ENCODE assay signal across 9 cellular contexts in the genomic region with DNA sequence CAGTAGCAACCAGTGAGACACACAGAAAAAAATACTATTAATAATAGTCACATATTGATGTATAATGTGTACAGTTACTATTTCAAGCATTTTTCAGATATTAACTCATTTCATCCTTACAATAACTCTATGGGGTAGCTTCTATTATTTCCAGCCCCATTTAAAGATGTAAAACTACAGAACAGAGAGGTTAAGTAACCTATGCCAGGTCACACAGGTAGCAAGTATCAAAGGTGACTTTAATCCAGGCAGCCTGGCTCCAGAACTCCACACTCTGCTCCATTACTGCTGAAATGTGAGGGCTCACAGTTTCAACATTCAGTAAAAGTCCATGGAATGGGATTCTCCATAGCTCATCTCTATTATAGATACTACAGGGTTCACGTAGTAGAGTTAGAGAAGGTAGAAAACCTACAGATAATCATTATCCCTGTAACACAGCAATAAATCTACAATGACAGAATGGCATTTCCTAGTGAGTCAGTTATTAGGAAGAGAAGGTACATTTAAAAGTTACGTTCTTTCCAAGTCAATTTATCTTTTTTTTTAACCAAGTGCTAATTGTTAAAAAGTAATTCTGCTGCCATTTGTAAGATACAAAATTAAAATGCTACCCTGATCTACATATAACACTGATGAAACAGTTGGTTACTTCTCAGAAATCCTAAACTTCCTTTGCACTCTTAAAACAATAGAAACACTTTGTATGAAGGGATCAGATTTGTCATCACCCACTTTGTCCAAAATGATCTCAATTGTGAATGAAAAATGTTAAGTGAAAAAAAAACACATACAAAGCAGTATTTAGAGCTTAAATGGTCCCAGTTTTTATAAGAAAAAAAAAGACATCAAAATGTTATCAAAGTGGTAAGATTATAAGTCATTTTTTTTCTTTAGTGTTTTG. TPM values are rescaled to one million over a fixed set of nuclear protein-coding genes. Genes with fewer than 3 reads are reported as not detected.
DNase-seq lines count a peak whose midpoint lies in the region; ATAC-seq, FAIRE-seq and TF ChIP-seq lines count a peak whose summit lies in the region.
"Had no signal": no experiment of that assay in that cellular context is flagged by ENCODE, and none has a peak within 500 bp of the region (broad histone marks: within the 10 kb centered on the region; RNA-seq: fewer than 3 reads in every experiment).

No MANE protein-coding gene starts in this region.

- H3K4me3 ChIP-seq in HL-60 (replicated peaks; ENCODE audit: insufficient read depth, low read length) (no peak overlapping the region), keratinocyte (ENCODE audit: control insufficient read depth in 2 of 3, extremely low read depth in 1 of 3, insufficient read depth in 2 of 3, low read depth in 1 of 3, low read length in 3 of 3) (peak overlapping the region in 1 of 3 experiments; percentile 26)

- peak overlapping the region; percentile 39 for H3K9ac ChIP-seq in keratinocyte (ENCODE audit: control insufficient read depth, extremely low read depth, insufficient read depth, low read length)

- H3K36me3 Mint-ChIP-seq in activated T-helper 1 cell treated with anti-CD3 and anti-CD28 coated beads, Interleukin-12 subunit alpha, Interleukin-12 subunit beta, Interleukin-2, Interleukin-4 antibody, amounts not matched to agents 30 ng/mL and 10 ng/mL and 1 ng/mL, durations not matched to agents 14 hours and 24 hours and 36 hours (ENCODE audit: low read depth): peaks cover 22% of the 10 kb centered on the region

- H3K36me3 ChIP-seq in keratinocyte (ENCODE audit: control insufficient read depth in 2 of 2, extremely low read depth in 1 of 2, insufficient read depth in 2 of 2, low read length in 2 of 2): no peaks in the 10 kb centered on the region

- intact Hi-C loops in activated T-helper 1 cell treated with anti-CD3 and anti-CD28 coated beads, Interleukin-12 subunit alpha, Interleukin-12 subunit beta, Interleukin-2, Interleukin-4 antibody, amounts not matched to agents 30 ng/mL and 10 ng/mL and 1 ng/mL, durations not matched to agents 14 hours and 24 hours and 36 hours (cut with micrococcal nuclease): loop anchor here (2.0 to 5.0 kb wide), 2 partner anchors 17 to 50 kb away; no protein-coding TSS in a partner anchor

- H3K9me3 ChIP-seq in keratinocyte (ENCODE audit: control insufficient read depth, low read depth, low read length): no peaks in the 10 kb centered on the region

- H2AFZ ChIP-seq in keratinocyte (ENCODE audit: control insufficient read depth, low read length): no peak overlapping the region

- TF ChIP-seq CTCF in HL-60 (IDR thresholded peaks at IDR 0.05; ENCODE audit: insufficient read depth, low read length) (no peak), keratinocyte (optimal IDR thresholded peaks at IDR 0.05 in 1 of 3, IDR thresholded peaks at IDR 0.05 in 1 of 3, conservative IDR thresholded peaks at IDR 0.05 in 1 of 3; ENCODE audit: extremely low read depth in 1 of 3, insufficient read depth in 2 of 3, low read length in 3 of 3) (no peak)

- H3K4me1 Mint-ChIP-seq in activated T-helper 1 cell treated with anti-CD3 and anti-CD28 coated beads, Interleukin-12 subunit alpha, Interleukin-12 subunit beta, Interleukin-2, Interleukin-4 antibody, amounts not matched to agents 30 ng/mL and 10 ng/mL and 1 ng/mL, durations not matched to agents 14 hours and 24 hours and 36 hours (ENCODE audit: low read depth): peaks cover 72% of the 10 kb centered on the region
- peaks cover 82% of the 10 kb centered on the region for H3K4me1 Mint-ChIP-seq in stimulated activated naive CD8-positive, alpha-beta T cell treated with anti-CD3 and anti-CD28 coated beads, Interleukin-15, amount 100 ng/mL, for 72 hours

- H3K27me3 ChIP-seq in HL-60 (ENCODE audit: insufficient read depth, poor library complexity, severe bottlenecking): no peaks in the 10 kb centered on the region
- H3K27me3 ChIP-seq in keratinocyte (ENCODE audit: control insufficient read depth, extremely low read depth, insufficient read depth, low read length): no peaks in the 10 kb centered on the region

- dilution Hi-C loops in keratinocyte (cut with MboI; ENCODE audit: extremely low pct_ligation_motif_present, low sequenced_read_pairs): no loop called here

- H4K20me1 ChIP-seq in keratinocyte (ENCODE audit: control insufficient read depth, extremely low read depth, insufficient read depth, low read length): no peaks in the 10 kb centered on the region

- peak; percentile 4 for ATAC-seq in stimulated activated naive CD8-positive, alpha-beta T cell treated with anti-CD3 and anti-CD28 coated beads, Interleukin-15, amount 100 ng/mL, for 72 hours

- H3K9me1 ChIP-seq in keratinocyte (ENCODE audit: control insufficient read depth, extremely low read depth, insufficient read depth, low read length): peaks cover 2% of the 10 kb centered on the region

- H3K4me2 ChIP-seq in keratinocyte (ENCODE audit: control insufficient read depth, extremely low read depth, insufficient read depth, low read depth, low read length): peak overlapping the region; percentile 63

- H3K4me1 ChIP-seq in keratinocyte (ENCODE audit: control insufficient read depth, extremely low read depth, insufficient read depth, low read length): peaks cover 29% of the 10 kb centered on the region

- H3K27me3 Mint-ChIP-seq in activated T-helper 1 cell treated with anti-CD3 and anti-CD28 coated beads, Interleukin-12 subunit alpha, Interleukin-12 subunit beta, Interleukin-2, Interleukin-4 antibody, amounts not matched to agents 30 ng/mL and 10 ng/mL and 1 ng/mL, durations not matched to agents 14 hours and 24 hours and 36 hours (ENCODE audit: insufficient read depth): no peaks in the 10 kb centered on the region
- no peaks in the 10 kb centered on the region for H3K27me3 Mint-ChIP-seq in stimulated activated naive CD8-positive, alpha-beta T cell treated with anti-CD3 and anti-CD28 coated beads, Interleukin-15, amount 100 ng/mL, for 72 hours
- H3K27me3 Mint-ChIP-seq: activated B cell treated with CpG ODN at 0.5 μM for 24 hours had no signal

- H3K79me2 ChIP-seq in keratinocyte (ENCODE audit: control insufficient read depth, insufficient read depth, low read length): peaks cover 14% of the 10 kb centered on the region

- DNase-seq in HL-60 (ENCODE audit: low read depth in 1 of 2, low spot score in 1 of 2) (no peak), keratinocyte (ENCODE audit: low read depth, low spot score) (no peak), GM03348 (ENCODE audit: low spot score) (no peak), iPS-NIHi7 (ENCODE audit: extremely low spot score) (no peak)
- DNase-seq in activated T-helper 1 cell treated with anti-CD3 and anti-CD28 coated beads, Interleukin-12 subunit alpha, Interleukin-12 subunit beta, Interleukin-2, Interleukin-4 antibody, amounts not matched to agents 30 ng/mL and 10 ng/mL and 1 ng/mL, durations not matched to agents 14 hours and 24 hours and 36 hours (ENCODE audit: low spot score): no peak
- DNase-seq in stimulated activated naive CD8-positive, alpha-beta T cell treated with anti-CD3 and anti-CD28 coated beads, Interleukin-15, amount 100 ng/mL, for 72 hours: no peak
- no peak for DNase-seq in effector CD8-positive, alpha-beta T cell (lab: John Stamatoyannopoulos, UW)
- DNase-seq: activated B cell treated with CpG ODN at 0.5 μM for 24 hours, DMS79 had no signal

- no peak for FAIRE-seq in keratinocyte (lab: Jason Lieb, UNC)

- H3K9me3 Mint-ChIP-seq in activated T-helper 1 cell treated with anti-CD3 and anti-CD28 coated beads, Interleukin-12 subunit alpha, Interleukin-12 subunit beta, Interleukin-2, Interleukin-4 antibody, amounts not matched to agents 30 ng/mL and 10 ng/mL and 1 ng/mL, durations not matched to agents 14 hours and 24 hours and 36 hours: peaks cover 4% of the 10 kb centered on the region
- no peaks in the 10 kb centered on the region for H3K9me3 Mint-ChIP-seq in stimulated activated naive CD8-positive, alpha-beta T cell treated with anti-CD3 and anti-CD28 coated beads, Interleukin-15, amount 100 ng/mL, for 72 hours
- H3K9me3 Mint-ChIP-seq: activated B cell treated with CpG ODN at 0.5 μM for 24 hours had no signal

- peak overlapping the region; percentile 40 for H3K27ac Mint-ChIP-seq in activated T-helper 1 cell treated with anti-CD3 and anti-CD28 coated beads, Interleukin-12 subunit alpha, Interleukin-12 subunit beta, Interleukin-2, Interleukin-4 antibody, amounts not matched to agents 30 ng/mL and 10 ng/mL and 1 ng/mL, durations not matched to agents 14 hours and 24 hours and 36 hours
- peak overlapping the region in 1 of 2 donors; percentile 53 for H3K27ac Mint-ChIP-seq in stimulated activated naive CD8-positive, alpha-beta T cell treated with anti-CD3 and anti-CD28 coated beads, Interleukin-15, amount 100 ng/mL, for 72 hours
- H3K27ac Mint-ChIP-seq: activated B cell treated with CpG ODN at 0.5 μM for 24 hours had no signal

- H3K4me3 Mint-ChIP-seq in activated T-helper 1 cell treated with anti-CD3 and anti-CD28 coated beads, Interleukin-12 subunit alpha, Interleukin-12 subunit beta, Interleukin-2, Interleukin-4 antibody, amounts not matched to agents 30 ng/mL and 10 ng/mL and 1 ng/mL, durations not matched to agents 14 hours and 24 hours and 36 hours: peak overlapping the region; percentile 19
- peak overlapping the region; percentile 13 to 43 for H3K4me3 Mint-ChIP-seq in stimulated activated naive CD8-positive, alpha-beta T cell treated with anti-CD3 and anti-CD28 coated beads, Interleukin-15, amount 100 ng/mL, for 72 hours
- H3K4me3 Mint-ChIP-seq: activated B cell treated with CpG ODN at 0.5 μM for 24 hours had no signal

- peak overlapping the region; percentile 35; the same call in 1 of the 2 replicates for H3K27ac ChIP-seq in HL-60 (replicated peaks)
- peak overlapping the region; percentile 81 for H3K27ac ChIP-seq in keratinocyte (ENCODE audit: control insufficient read depth, insufficient read depth, low read length)

RNA-seq across cellular contexts. Expression of a gene that starts 18.7 kb away (rescaled TPM):
- total RNA-seq in activated T-helper 1 cell treated with anti-CD3 and anti-CD28 coated beads, Interleukin-12 subunit alpha, Interleukin-12 subunit beta, Interleukin-2, Interleukin-4 antibody, amounts not matched to agents 30 ng/mL and 10 ng/mL and 1 ng/mL, durations not matched to agents 14 hours and 24 hours and 36 hours: 21.0 and 21.4 TPM in 2 replicates
- polyA plus RNA-seq in keratinocyte: 4.1 to 15.6 TPM (median 9.3 TPM) in 3 replicates
- polyA plus RNA-seq in keratinocyte (2011; ENCODE audit: low read depth): 3.1 TPM
- 5.5 and 7.2 TPM in 2 replicates for polyA plus RNA-seq in keratinocyte (2011; cell fraction: cytosol; rRNA removed)
- polyA plus RNA-seq in keratinocyte (2011; cell fraction: nucleus; rRNA removed): 7.1 and 7.7 TPM in 2 replicates
- 6.1 and 10.4 TPM in 2 replicates for polyA plus RNA-seq in keratinocyte (2012; ENCODE audit: low replicate concordance)
- 9.1 to 23.6 TPM (median 22.2 TPM) in 3 replicates for polyA minus RNA-seq in keratinocyte
- polyA minus RNA-seq in keratinocyte (2011; cell fraction: cytosol; rRNA and poly(A)+ RNA removed): 22.6 TPM
- 10.1 and 16.2 TPM in 2 replicates for polyA minus RNA-seq in keratinocyte (2011; cell fraction: nucleus; rRNA and poly(A)+ RNA removed)
